ENCODE assay signal across 29 cellular contexts in the genomic region with DNA sequence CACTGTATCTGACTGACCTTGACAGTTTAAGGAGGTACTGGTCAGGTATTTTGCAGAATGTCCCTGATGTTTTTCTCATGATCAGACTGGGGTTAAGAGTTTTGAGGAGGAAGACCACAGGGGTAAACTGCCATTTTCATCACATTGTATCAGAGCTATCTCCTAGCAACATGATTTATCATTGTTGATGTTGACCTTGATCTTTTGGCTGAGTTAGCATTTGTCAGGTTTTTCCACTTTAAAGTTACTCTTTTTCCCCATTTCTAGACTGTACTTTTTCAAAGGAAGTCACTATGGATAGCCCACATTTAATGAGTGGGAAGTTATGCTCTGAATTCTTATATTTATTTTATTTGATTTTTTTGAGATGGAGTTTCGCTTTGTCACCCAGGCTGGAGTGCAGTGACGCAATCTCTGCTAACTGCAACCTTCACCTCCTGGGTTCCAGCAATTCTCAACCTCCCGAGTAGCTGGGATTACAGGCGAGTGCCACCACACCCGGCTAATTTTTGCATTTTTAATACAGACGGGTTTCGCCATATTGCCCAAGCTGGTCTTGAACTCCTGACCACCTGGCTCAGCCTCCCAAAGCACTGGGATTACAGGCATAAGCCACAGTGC.
"Had no signal": no experiment of that assay in that cellular context is flagged by ENCODE, and none has a peak within 500 bp of the region (broad histone marks: within the 10 kb centered on the region; RNA-seq: fewer than 3 reads in every experiment).

No MANE protein-coding gene starts in this region.

- H3K27me3 ChIP-seq: ascending aorta, breast epithelium, cardiac muscle cell, colonic mucosa, gastroesophageal sphincter, heart right ventricle had no signal

- ATAC-seq: activated CD4-positive, alpha-beta T cell treated with anti-CD3 and anti-CD28 coated beads for 36 hours; activated CD8-positive, alpha-beta memory T cell treated with anti-CD3 and anti-CD28 coated beads, Interleukin-2, amount 10 ng/mL, durations not matched to agents 7 days and 5 days; activated CD8-positive, alpha-beta T cell treated with anti-CD3 and anti-CD28 coated beads, Interleukin-2, amount 10 ng/mL, durations not matched to agents 7 days and 5 days; activated naive CD4-positive, alpha-beta T cell treated with anti-CD3 and anti-CD28 coated beads, Interleukin-2, amount 50 U/mL, for 72 hours; gastroesophageal sphincter; heart right ventricle had no signal

- H3K36me3 ChIP-seq: ascending aorta, breast epithelium, cardiac muscle cell, colonic mucosa, esophagus squamous epithelium, gastroesophageal sphincter, heart right ventricle had no signal

- FAIRE-seq: endometrium had no signal

- DNase-seq: activated CD4-positive, alpha-beta memory T cell treated with anti-CD3 and anti-CD28 coated beads for 36 hours; activated CD4-positive, alpha-beta T cell treated with anti-CD3 and anti-CD28 coated beads for 36 hours; activated CD4-positive, alpha-beta T cell treated with anti-CD3 and anti-CD28 coated beads, Interleukin-2, amount 10 ng/mL, durations not matched to agents 24 days and 14 days; activated CD4-positive, CD25-positive, alpha-beta regulatory T cell; activated CD4-positive, CD25-positive, alpha-beta regulatory T cell treated with anti-CD3 and anti-CD28 coated beads, Interleukin-2, amount 50 U/mL, for 72 hours; activated CD8-positive, alpha-beta memory T cell treated with anti-CD3 and anti-CD28 coated beads, Interleukin-2, amount 10 ng/mL, durations not matched to agents 7 days and 5 days; activated CD8-positive, alpha-beta memory T cell treated with anti-CD3 and anti-CD28 coated beads, Interleukin-2, amount 50 U/mL, for 4 hours; activated CD8-positive, alpha-beta T cell treated with anti-CD3 and anti-CD28 coated beads, Interleukin-2, amount 10 ng/mL, durations not matched to agents 7 days and 5 days; activated effector memory CD4-positive, alpha-beta T cell treated with anti-CD3 and anti-CD28 coated beads, Interleukin-2, amount 50 U/mL, for 16 hours; activated naive CD4-positive, alpha-beta T cell; activated naive CD4-positive, alpha-beta T cell treated with anti-CD3 and anti-CD28 coated beads, Interleukin-2, amount 10 ng/mL, durations not matched to agents 7 days and 5 days; activated naive CD8-positive, alpha-beta T cell treated with anti-CD3 and anti-CD28 coated beads, Interleukin-2, amount 10 ng/mL, durations not matched to agents 7 days and 5 days; activated T-cell treated with anti-CD3 and anti-CD28 coated beads, Interleukin-2, amount 50 U/mL, for 1 hour; activated T-cell treated with anti-CD3 and anti-CD28 coated beads, Interleukin-2, amount 50 U/mL, for 48 hours; central memory CD4-positive, alpha-beta T cell; cerebellar nuclear complex; colonic mucosa; effector CD8-positive, alpha-beta T cell; esophagus squamous epithelium; foreskin melanocyte; heart right ventricle; T-helper 2 cell had no signal

- H3K4me3 ChIP-seq: ascending aorta, breast epithelium, cardiac muscle cell, colonic mucosa, esophagus squamous epithelium, gastroesophageal sphincter, heart right ventricle had no signal

- H3K4me1 ChIP-seq: ascending aorta, breast epithelium, colonic mucosa, gastroesophageal sphincter had no signal

- H3K9me3 ChIP-seq: ascending aorta, breast epithelium, colonic mucosa, esophagus squamous epithelium, gastroesophageal sphincter, heart right ventricle had no signal

- H3K27ac ChIP-seq: ascending aorta, breast epithelium, cardiac muscle cell, colonic mucosa, epithelial cell of prostate, esophagus squamous epithelium, gastroesophageal sphincter, heart right ventricle had no signal
